ENCODE assay signal across 13 cellular contexts in the genomic region with DNA sequence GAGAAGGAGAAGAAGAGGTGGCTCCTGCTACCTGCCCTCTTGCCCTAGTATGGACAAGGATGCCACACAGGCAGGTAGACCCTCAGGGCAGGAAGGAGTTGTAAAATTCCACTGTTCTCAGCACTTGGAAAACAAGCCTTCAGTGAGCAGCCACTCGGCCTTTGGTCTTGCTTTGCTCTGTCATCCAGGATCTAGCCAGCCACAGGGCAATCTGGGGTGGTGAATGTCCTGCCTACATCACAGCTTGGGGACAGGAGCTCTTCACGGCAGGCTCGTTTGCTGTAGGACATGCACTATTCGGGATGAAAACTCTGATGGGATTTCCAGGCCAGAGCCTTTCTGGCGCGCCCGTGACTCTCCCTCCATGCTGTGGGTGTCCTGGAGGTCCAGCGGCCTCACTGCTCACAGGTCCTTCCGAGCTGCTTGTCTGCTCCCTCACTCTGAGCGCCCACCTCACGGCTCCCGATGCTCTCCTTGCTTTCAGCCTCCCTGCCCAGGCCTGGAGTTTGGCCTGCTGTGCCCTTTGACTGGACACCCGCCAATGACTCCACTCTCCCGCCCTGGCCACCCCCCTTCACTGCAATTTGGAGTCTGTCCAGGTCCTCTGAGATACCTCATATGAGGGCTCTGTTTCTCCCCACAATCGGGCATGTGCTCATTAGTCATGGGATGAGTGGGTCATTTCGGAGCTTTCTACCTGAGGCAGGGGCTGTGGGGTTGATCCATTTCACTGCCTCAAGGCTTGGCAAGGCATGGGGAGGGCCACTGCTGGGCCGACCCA.
DNase-seq lines count a peak whose midpoint lies in the region; ATAC-seq and TF ChIP-seq lines count a peak whose summit lies in the region.
"Had no signal": no experiment of that assay in that cellular context is flagged by ENCODE, and none has a peak within 500 bp of the region (broad histone marks: within the 10 kb centered on the region; RNA-seq: fewer than 3 reads in every experiment).

No MANE protein-coding gene starts in this region.

- no peaks in the 10 kb centered on the region for H3K36me3 Mint-ChIP-seq in chondrocyte (ENCODE audit: low read depth)
- H3K36me3 Mint-ChIP-seq: neural progenitor cell had no signal

- H3K27ac Mint-ChIP-seq in chondrocyte (ENCODE audit: unreplicated experiment) = peak overlapping the region; percentile 69
- H3K27ac Mint-ChIP-seq: activated T-helper 17 cell treated with anti-CD3 and anti-CD28 coated beads, Interleukin-2, amount 50 U/mL, for 72 hours; dendritic cell treated with granulocyte-macrophage colony-stimulating factor and Interleukin-4, amounts not matched to agents 40 ng/mL and 50 ng/mL, for 4 days; neural progenitor cell had no signal

- no peak for ATAC-seq in HG02973 (IDR thresholded peaks at IDR 0.05; ENCODE audit: unreplicated experiment)
- no peak for ATAC-seq in GM18867 (IDR thresholded peaks at IDR 0.05; ENCODE audit: unreplicated experiment)
- ATAC-seq: activated T-helper 17 cell treated with anti-CD3 and anti-CD28 coated beads, Interleukin-2, amount 50 U/mL, for 72 hours had no signal

- no peaks in the 10 kb centered on the region for H3K9me3 Mint-ChIP-seq in chondrocyte (ENCODE audit: low read depth)
- H3K9me3 Mint-ChIP-seq: activated T-helper 17 cell treated with anti-CD3 and anti-CD28 coated beads, Interleukin-2, amount 50 U/mL, for 72 hours; dendritic cell treated with granulocyte-macrophage colony-stimulating factor and Interleukin-4, amounts not matched to agents 40 ng/mL and 50 ng/mL, for 4 days; neural progenitor cell had no signal

- no peak overlapping the region for H3K4me3 Mint-ChIP-seq in chondrocyte (ENCODE audit: unreplicated experiment)
- H3K4me3 Mint-ChIP-seq: activated T-helper 17 cell treated with anti-CD3 and anti-CD28 coated beads, Interleukin-2, amount 50 U/mL, for 72 hours; dendritic cell treated with granulocyte-macrophage colony-stimulating factor and Interleukin-4, amounts not matched to agents 40 ng/mL and 50 ng/mL, for 4 days; neural progenitor cell had no signal

- peaks cover 13% of the 10 kb centered on the region for H3K4me1 Mint-ChIP-seq in chondrocyte (ENCODE audit: low read depth)
- H3K4me1 Mint-ChIP-seq: activated T-helper 17 cell treated with anti-CD3 and anti-CD28 coated beads, Interleukin-2, amount 50 U/mL, for 72 hours; neural progenitor cell had no signal

- TF ChIP-seq CTCF in chondrocyte (IDR thresholded peaks at IDR 0.05) = no peak

- in situ Hi-C loops in ACHN (cut with HindIII; ENCODE audit: low pct_ligation_motif_present, low pct_unique_long_range_greater_than_20kb, low sequenced_read_pairs) = no loop called here

- peaks cover 26% of the 10 kb centered on the region for H3K27me3 Mint-ChIP-seq in chondrocyte (ENCODE audit: low read depth)
- H3K27me3 Mint-ChIP-seq: dendritic cell treated with granulocyte-macrophage colony-stimulating factor and Interleukin-4, amounts not matched to agents 40 ng/mL and 50 ng/mL, for 4 days had no signal

- peak; percentile 75 for DNase-seq in ACHN
- DNase-seq in LoVo (ENCODE audit: low spot score) = peak; percentile 48
- no peak for DNase-seq in chondrocyte (ENCODE audit: low spot score)
- peak; percentile 96 for DNase-seq in kidney tubule cell (ENCODE audit: low spot score)
- DNase-seq in CD1c-positive myeloid dendritic cell (ENCODE audit: extremely low spot score) = no peak
- no peak for DNase-seq in cerebellum (ENCODE audit: low spot score)
- DNase-seq: SHP77; stimulated activated CD4-positive, alpha-beta T cell treated with anti-CD3 and anti-CD28 coated beads, Interleukin-4, amount 100 ng/mL, for 24 hours had no signal

Comparison
In these comparisons a context has a peak if more than half of its experiments do, and no peak if none do; other contexts are left out.
1. DNase-seq: peak in ACHN (single experiment), LoVo (single experiment) and kidney tubule cell (single experiment); none in chondrocyte (single experiment), CD1c-positive myeloid dendritic cell (single experiment) and cerebellum (single experiment).